18 cellular contexts compared by ENCODE assay signal in the genomic region with DNA sequence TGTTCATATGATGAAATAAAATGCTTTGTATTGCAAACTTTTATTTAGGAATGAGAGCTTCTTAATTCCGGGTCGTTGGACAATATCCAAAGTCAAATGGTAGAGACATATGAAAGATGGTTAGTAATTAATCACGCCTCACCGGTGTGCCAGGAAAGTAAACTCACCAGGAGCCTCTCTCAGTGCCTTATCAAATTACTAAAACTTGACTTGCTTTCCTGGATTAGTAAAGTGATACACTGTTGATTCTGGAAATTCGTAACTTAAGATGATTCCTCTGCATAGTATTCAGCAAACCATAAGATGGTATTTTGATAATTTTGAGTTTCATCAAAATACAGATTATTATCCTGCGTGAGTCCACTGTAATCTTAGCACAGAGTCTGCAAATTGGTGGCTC.
DNase-seq lines count a peak whose midpoint lies in the region; ATAC-seq and TF ChIP-seq lines count a peak whose summit lies in the region.
"Had no signal": no experiment of that assay in that cellular context is flagged by ENCODE, and none has a peak within 500 bp of the region (broad histone marks: within the 10 kb centered on the region; RNA-seq: fewer than 3 reads in every experiment).

No MANE protein-coding gene starts in this region.

- ATAC-seq in HG03045 (IDR thresholded peaks at IDR 0.05; ENCODE audit: unreplicated experiment): no peak

- no peaks in the 10 kb centered on the region for H3K27me3 ChIP-seq in MG63
- H3K27me3 ChIP-seq: BLaER1 had no signal

- no peaks in the 10 kb centered on the region for H3K9me3 ChIP-seq in MG63
- H3K9me3 ChIP-seq: BLaER1 had no signal

- no peak for TF ChIP-seq CTCF in coronary artery (IDR thresholded peaks at IDR 0.05)

- no peaks in the 10 kb centered on the region for H3K36me3 ChIP-seq in MG63
- H3K36me3 ChIP-seq: BLaER1 had no signal

- no peak overlapping the region for H3K27ac ChIP-seq in coronary artery
- H3K27ac ChIP-seq: BLaER1, SK-N-MC had no signal

- DNase-seq in NCI-H748 (lab: John Stamatoyannopoulos, UW; ENCODE audit: unreplicated experiment): peak; percentile 34
- DNase-seq in NCI-H748 treated with DMSO at 0.1 percent for 48 hours (lab: John Stamatoyannopoulos, UW): no peak
- peak; percentile 91 for DNase-seq in NCI-H1105 treated with DMSO at 0.1 percent for 48 hours (lab: John Stamatoyannopoulos, UW)
- DNase-seq in coronary artery (ENCODE audit: low spot score): peak; percentile 12
- DNase-seq in MG63: no peak
- no peak for DNase-seq in NCI-H2107 treated with DMSO at 0.1 percent for 48 hours (lab: John Stamatoyannopoulos, UW; ENCODE audit: unreplicated experiment)
- DNase-seq: CD4-positive, alpha-beta memory T cell; DMS153; DND-41; Karpas-422; NCI-H1092 treated with DMSO at 0.1 percent for 48 hours; NCI-H146; NCI-H1930; NCI-H446 treated with DMSO at 0.1 percent for 48 hours; SIG-M5 had no signal

- H3K4me3 ChIP-seq in coronary artery (no peak overlapping the region), MG63 (no peak overlapping the region)
- H3K4me3 ChIP-seq: BLaER1, SK-N-MC had no signal

Comparison
In these comparisons a context has a peak if more than half of its experiments do, and no peak if none do; other contexts are left out.
1. DNase-seq: peak in NCI-H748 (single experiment), NCI-H1105 treated with DMSO at 0.1 percent for 48 hours (single experiment) and coronary artery (single experiment); none in NCI-H748 treated with DMSO at 0.1 percent for 48 hours (single experiment), MG63 (single experiment) and NCI-H2107 treated with DMSO at 0.1 percent for 48 hours (single experiment).